Comparison of ENCODE assay signal across 8 cellular contexts in genomic region chr2:70655211-70655610, GRCh38.
A peak's percentile ranks its signal among the peaks of the same experiment; 100 is the strongest.
DNase-seq lines count a peak whose midpoint lies in the region; ATAC-seq, FAIRE-seq and TF ChIP-seq lines count a peak whose summit lies in the region.
"Not testable (repeated sequence)": the region's sequence is repeated elsewhere in the genome, so short reads cannot be mapped to it uniquely, and the experiment has no call there.

No MANE protein-coding gene starts in this region.

- not testable (repeated sequence) for H3K36me3 ChIP-seq in A673 (ENCODE audit: insufficient read depth, low read length, poor library complexity, severe bottlenecking); Karpas-422 (ENCODE audit: insufficient read depth, low read length); naive thymus-derived CD4-positive, alpha-beta T cell (ENCODE audit: control insufficient read depth in 2 of 3, insufficient read depth in 3 of 3, low read length in 3 of 3)

- FAIRE-seq in TTC549 (lab: Jason Lieb, UNC) = peak; percentile 36

- H3K9me2 ChIP-seq in Karpas-422 (replicated peaks; ENCODE audit: insufficient read depth, low read length) = not testable (repeated sequence)

- H3K4me2 ChIP-seq in Karpas-422 (ENCODE audit: low read depth, low read length, poor library complexity, severe bottlenecking) = not testable (repeated sequence)

- H3K27me3 ChIP-seq in A673 (replicated peaks; ENCODE audit: insufficient read depth, low read depth, low read length, poor library complexity); Karpas-422 (ENCODE audit: low read length); naive thymus-derived CD4-positive, alpha-beta T cell (ENCODE audit: control insufficient read depth in 2 of 2, insufficient read depth in 2 of 2, low read length in 2 of 2): not testable (repeated sequence)

- H3K27ac ChIP-seq in A673 (ENCODE audit: low read depth, low read length, poor library complexity, severe bottlenecking); Karpas-422 (ENCODE audit: low read length); naive thymus-derived CD4-positive, alpha-beta T cell (ENCODE audit: low read depth, low read length): not testable (repeated sequence)

- H3K27me3 Mint-ChIP-seq in naive thymus-derived CD4-positive, alpha-beta T cell = peaks cover 0 to 36% (median 22%) of the 10 kb centered on the region in 5 donors

- H3K9ac ChIP-seq in Karpas-422 (ENCODE audit: low read length) = not testable (repeated sequence)

- H3K9me3 ChIP-seq in A673 (ENCODE audit: low read depth, low read length, poor library complexity, severe bottlenecking); Karpas-422 (ENCODE audit: low read length); naive thymus-derived CD4-positive, alpha-beta T cell (ENCODE audit: control insufficient read depth in 2 of 3, low read length in 3 of 3): not testable (repeated sequence)

- intact Hi-C loops in A673 (cut with micrococcal nuclease; ENCODE audit: unreplicated experiment) = loop anchor here (1.0 to 10.0 kb wide), 3 partner anchors 130 to 292 kb away; no protein-coding TSS in a partner anchor
- intact Hi-C loops in naive thymus-derived CD4-positive, alpha-beta T cell (cut with micrococcal nuclease) = loop anchor here (1.0 to 10.0 kb wide), 9 partner anchors 47 to 293 kb away; partner anchors contain the start of gene ADD2 (in 2 of the 2)

- peaks cover 11 to 46% (median 37%) of the 10 kb centered on the region in 7 donors for H3K4me1 Mint-ChIP-seq in naive thymus-derived CD4-positive, alpha-beta T cell

- peak overlapping the region in 8 of 9 donors; percentile 29 to 92 (median 86) for H3K27ac Mint-ChIP-seq in naive thymus-derived CD4-positive, alpha-beta T cell

- BruUV-seq in A673 (replicated peaks; lab: Mats Ljungman, UMichigan) = not testable (repeated sequence)

- H3K9me3 Mint-ChIP-seq in naive thymus-derived CD4-positive, alpha-beta T cell = peaks cover 0 to 10% (median 0%) of the 10 kb centered on the region in 11 donors

- not testable (repeated sequence) for H3K79me2 ChIP-seq in Karpas-422 (ENCODE audit: low read length)

- not testable (repeated sequence) for H3K4me1 ChIP-seq in A673 (ENCODE audit: insufficient read depth, low read length, poor library complexity, severe bottlenecking); Karpas-422 (ENCODE audit: low read length)
- H3K4me1 ChIP-seq in naive thymus-derived CD4-positive, alpha-beta T cell (ENCODE audit: control insufficient read depth in 2 of 2, insufficient read depth in 2 of 2, low read length in 2 of 2) = peaks cover 0 to 29% of the 10 kb centered on the region in 2 donors

- CTCF ChIA-PET in A673 (lab: Charles Lee) = interaction anchor here (0.6 to 0.7 kb wide), 2 partner anchors 214 to 266 kb away, joined by 5 to 7 read pairs; no protein-coding TSS in a partner anchor
- CTCF ChIA-PET in naive thymus-derived CD4-positive, alpha-beta T cell (lab: Charles Lee) = interaction anchor here (0.7 to 4.3 kb wide), 15 partner anchors 8 to 352 kb away, joined by 3 to 45 read pairs (median 9); partner anchors contain the start of genes ADD2, FAM136A and FIGLA

- TF ChIP-seq CTCF in A673 (conservative IDR thresholded peaks at IDR 0.05; ENCODE audit: low read depth, low read length) (peak; percentile 62), astrocyte of the spinal cord (IDR thresholded peaks at IDR 0.05; ENCODE audit: low read depth, low read length) (peak; percentile 28)

- in situ Hi-C loops in astrocyte of the spinal cord (cut with HindIII; ENCODE audit: low sequenced_read_pairs) = not testable (repeated sequence)

- H3K36me3 Mint-ChIP-seq in naive thymus-derived CD4-positive, alpha-beta T cell = not testable (repeated sequence)

- H3K4me3 ChIP-seq in A673 (ENCODE audit: low read depth, low read length, poor library complexity, severe bottlenecking); Karpas-422 (ENCODE audit: low read length); astrocyte of the spinal cord (ENCODE audit: low read depth, low read length); naive thymus-derived CD4-positive, alpha-beta T cell (ENCODE audit: low read length): not testable (repeated sequence)

- POLR2A ChIA-PET in A673 (lab: Charles Lee; ENCODE audit: low non-redundant PET) = not testable (repeated sequence)
- POLR2A ChIA-PET in naive thymus-derived CD4-positive, alpha-beta T cell (lab: Charles Lee) = interaction anchor here (0.7 kb wide), 1 partner anchor 49 kb away, joined by 3 read pairs; no protein-coding TSS in a partner anchor

- H4K20me1 ChIP-seq in Karpas-422 (ENCODE audit: insufficient read depth, low read depth, low read length) = not testable (repeated sequence)

- peak; percentile 35 for DNase-seq in A673 (ENCODE audit: low spot score)
- DNase-seq in EH (ENCODE audit: low read depth) = peak; percentile 40
- peak; percentile 77 for DNase-seq in Karpas-422
- peak; percentile 11 for DNase-seq in NCI-H748 (lab: John Stamatoyannopoulos, UW; ENCODE audit: unreplicated experiment)
- DNase-seq in astrocyte of the spinal cord (ENCODE audit: low read depth, low spot score) = peak; percentile 13
- DNase-seq in foreskin melanocyte = peak; percentile 11
- DNase-seq in naive thymus-derived CD4-positive, alpha-beta T cell = peak in 7 of 9 donors; percentile 30 to 62 (median 47)

- H2AFZ ChIP-seq in Karpas-422 (ENCODE audit: low read length) = not testable (repeated sequence)

- H3K4me3 Mint-ChIP-seq in naive thymus-derived CD4-positive, alpha-beta T cell = peak overlapping the region in 8 of 10 donors; percentile 28 to 73 (median 52)

- ATAC-seq in naive thymus-derived CD4-positive, alpha-beta T cell = peak; percentile 69

Comparison
In these comparisons a context has a peak if more than half of its experiments do, and no peak if none do; other contexts are left out.
1. DNase-seq: peak in every context shown above with its lines; median percentile 77 in Karpas-422; 47 in naive thymus-derived CD4-positive, alpha-beta T cell; 40 in EH; 35 in A673; 13 in astrocyte of the spinal cord; 11 in NCI-H748; 11 in foreskin melanocyte.